Comparison of ENCODE assay signal across 7 cellular contexts in the genomic region with DNA sequence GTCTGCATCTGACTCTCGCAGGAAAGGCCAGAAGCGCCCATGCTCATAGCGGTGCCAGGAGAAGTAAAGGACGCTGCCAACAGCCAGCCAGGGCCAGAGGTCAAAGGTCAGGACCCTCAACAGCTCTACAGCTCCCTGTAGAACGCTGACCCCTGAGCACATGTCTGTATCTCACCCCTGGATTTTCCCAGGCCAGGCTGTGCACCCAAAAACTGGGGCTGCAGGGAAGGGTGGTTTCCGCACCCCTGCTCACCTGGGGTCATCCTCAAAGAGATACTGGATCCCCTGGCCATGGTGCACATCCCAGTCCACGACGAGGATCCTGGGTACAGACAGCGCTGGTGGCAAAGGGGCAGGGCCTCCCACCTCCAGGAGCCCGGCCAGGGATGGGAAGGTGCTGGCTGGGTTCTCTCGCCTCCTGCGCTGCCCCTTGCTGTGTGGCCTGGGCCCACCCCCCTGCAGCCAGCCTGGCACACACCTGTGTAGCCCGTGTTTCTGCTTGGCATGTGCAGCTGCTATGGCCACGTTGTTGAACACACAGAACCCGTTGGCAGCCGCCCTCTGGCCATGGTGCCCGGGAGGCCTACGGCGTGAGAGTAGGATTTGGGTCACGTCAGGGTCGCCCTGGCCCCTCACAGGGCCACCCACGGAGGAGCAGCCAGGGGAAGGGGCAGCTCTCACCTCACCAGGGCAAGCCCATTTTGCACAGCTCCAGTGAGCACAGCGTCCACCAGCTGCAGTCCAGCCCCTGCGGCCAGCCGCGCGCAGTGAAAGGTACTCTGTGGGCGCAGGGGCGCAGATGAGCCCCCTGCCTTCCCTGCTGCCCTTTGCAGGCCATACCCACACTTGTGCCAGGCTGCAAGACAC. TPM values are rescaled to one million over a fixed set of nuclear protein-coding genes. Genes with fewer than 3 reads are reported as not detected.
A peak's percentile ranks its signal among the peaks of the same experiment; 100 is the strongest.
DNase-seq lines count a peak whose midpoint lies in the region; ATAC-seq and TF ChIP-seq lines count a peak whose summit lies in the region.
"Had no signal": no experiment of that assay in that cellular context is flagged by ENCODE, and none has a peak within 500 bp of the region (broad histone marks: within the 10 kb centered on the region; RNA-seq: fewer than 3 reads in every experiment).

No MANE protein-coding gene starts in this region.

- intact Hi-C loops in activated CD4-positive, alpha-beta T cell treated with anti-CD3 and anti-CD28 coated beads, Interleukin-2, amount 10 ng/mL, durations not matched to agents 24 days and 14 days (cut with micrococcal nuclease): loop anchor here (2.0 to 5.0 kb wide), 5 partner anchors 21 to 443 kb away; partner anchors contain the start of genes DENND6B, LMF2, MAPK11 and NCAPH2
- intact Hi-C loops in mammary epithelial cell (cut with micrococcal nuclease) (loop anchor here (5.0 kb wide), 1 partner anchor 188 kb away; no protein-coding TSS in a partner anchor), spleen (cut with DNase I; ENCODE audit: low total_unique reads) (loop anchor here (5.0 to 10.0 kb wide), 2 partner anchors 93 to 245 kb away; partner anchors contain the start of gene PPP6R2)

- TF ChIP-seq CTCF in mammary epithelial cell (conservative IDR thresholded peaks at IDR 0.05 in 1 of 2, IDR thresholded peaks at IDR 0.05 in 1 of 2; ENCODE audit: extremely low read depth in 1 of 2, insufficient read depth in 1 of 2, low read depth in 1 of 2, low read length in 2 of 2) (no peak), spleen (IDR thresholded peaks at IDR 0.05 in 8 of 11, conservative IDR thresholded peaks at IDR 0.05 in 3 of 11) (no peak)

- H2AFZ ChIP-seq in mammary epithelial cell (ENCODE audit: low read depth, low read length): no peak overlapping the region
- H2AFZ ChIP-seq in trophoblast cell (ENCODE audit: insufficient read depth, low read length, poor library complexity): no peak overlapping the region

- H3K4me1 Mint-ChIP-seq in activated CD4-positive, alpha-beta T cell treated with anti-CD3 and anti-CD28 coated beads, Interleukin-2, amount 10 ng/mL, durations not matched to agents 24 days and 14 days: peaks cover 6% of the 10 kb centered on the region

- H3K4me3 ChIP-seq in mammary epithelial cell (replicated peaks in 1 of 3; ENCODE audit: insufficient read depth in 1 of 3, low read depth in 2 of 3, low read length in 3 of 3) (peak overlapping the region in 1 of 3 experiments; percentile 73), spleen (peak overlapping the region in 5 of 8 donors; percentile 70 to 85 (median 83)), trophoblast cell (ENCODE audit: low read depth, low read length) (no peak overlapping the region)

- peaks cover 11% of the 10 kb centered on the region for H3K36me3 Mint-ChIP-seq in activated CD4-positive, alpha-beta T cell treated with anti-CD3 and anti-CD28 coated beads, Interleukin-2, amount 10 ng/mL, durations not matched to agents 24 days and 14 days (ENCODE audit: low read depth)

- dilution Hi-C loops in mammary epithelial cell (cut with HindIII; ENCODE audit: low sequenced_read_pairs): no loop called here

- H3K14ac ChIP-seq in trophoblast cell (ENCODE audit: low read length): no peak overlapping the region

- H3K4me1 ChIP-seq in mammary epithelial cell (ENCODE audit: insufficient read depth, low read length) (peaks cover 35% of the 10 kb centered on the region), spleen (peaks cover 30 to 73% (median 64%) of the 10 kb centered on the region in 6 donors), trophoblast cell (ENCODE audit: control insufficient read depth in 1 of 2, insufficient read depth in 2 of 2, low read length in 2 of 2) (peaks cover 12 to 20% of the 10 kb centered on the region in 2 experiments)

- H2AK5ac ChIP-seq in trophoblast cell (ENCODE audit: low read length): no peak overlapping the region

- no peaks in the 10 kb centered on the region for H3K9me3 Mint-ChIP-seq in activated CD4-positive, alpha-beta T cell treated with anti-CD3 and anti-CD28 coated beads, Interleukin-2, amount 10 ng/mL, durations not matched to agents 24 days and 14 days

- BruUV-seq in mammary epithelial cell (replicated peaks; lab: Mats Ljungman, UMichigan): no TSS peak

- no peak overlapping the region for H4K12ac ChIP-seq in trophoblast cell (ENCODE audit: low read depth, low read length)

- WGBS in mammary epithelial cell (ENCODE audit: low coverage, missing lambda C conversion rate): 96% methylated on average over 12 of the region's 29 CpGs
- 91 to 96% (median 92%) methylated on average over 20 to 29 of the region's 29 CpGs for WGBS in spleen, 5 donors
- no CpG with 5 or more reads among the region's 29 CpGs for WGBS in trophoblast cell (ENCODE audit: extremely low coverage, insufficient coverage, insufficient read length)

- ATAC-seq in GM21515 (IDR thresholded peaks at IDR 0.05; ENCODE audit: unreplicated experiment): no peak

- no peak overlapping the region for H2BK120ac ChIP-seq in trophoblast cell (ENCODE audit: insufficient read depth, low read length, poor library complexity)

- no peak for TF ChIP-seq POLR2A in spleen (IDR thresholded peaks at IDR 0.05)

- H3K27me3 Mint-ChIP-seq in activated CD4-positive, alpha-beta T cell treated with anti-CD3 and anti-CD28 coated beads, Interleukin-2, amount 10 ng/mL, durations not matched to agents 24 days and 14 days: peaks cover 2% of the 10 kb centered on the region

- H3K79me1 ChIP-seq in trophoblast cell (ENCODE audit: low read length): peaks cover 12% of the 10 kb centered on the region

- CTCF ChIA-PET in mammary epithelial cell (lab: Charles Lee; ENCODE audit: low non-redundant PET): no interaction called here

- no peaks in the 10 kb centered on the region for H3K36me3 ChIP-seq in mammary epithelial cell (ENCODE audit: insufficient read depth, low read length)
- H3K36me3 ChIP-seq in spleen: peaks cover 0 to 43% (median 16%) of the 10 kb centered on the region in 6 donors
- H3K36me3 ChIP-seq in trophoblast cell (ENCODE audit: control insufficient read depth in 1 of 2, insufficient read depth in 2 of 2, low read length in 2 of 2): peaks cover 26 to 29% of the 10 kb centered on the region in 2 experiments

- no peaks in the 10 kb centered on the region for H4K20me1 ChIP-seq in mammary epithelial cell (ENCODE audit: insufficient read depth, low read length)

- peaks cover 22% of the 10 kb centered on the region for H3K79me2 ChIP-seq in mammary epithelial cell (ENCODE audit: insufficient read depth, low read length)
- peaks cover 7% of the 10 kb centered on the region for H3K79me2 ChIP-seq in trophoblast cell (ENCODE audit: control insufficient read depth, insufficient read depth, low read length, poor library complexity)

- DNase-seq in activated CD4-positive, alpha-beta T cell treated with anti-CD3 and anti-CD28 coated beads, Interleukin-2, amount 10 ng/mL, durations not matched to agents 24 days and 14 days: no peak
- no peak for DNase-seq in activated CD4-positive, alpha-beta T cell treated with anti-CD3 and anti-CD28 coated beads for 4 hours
- no peak for DNase-seq in mammary epithelial cell
- no peak for DNase-seq in spleen
- DNase-seq in trophoblast cell: no peak
- DNase-seq: NCI-H1694 treated with DMSO at 0.1 percent for 48 hours had no signal

- H3K27ac Mint-ChIP-seq in activated CD4-positive, alpha-beta T cell treated with anti-CD3 and anti-CD28 coated beads, Interleukin-2, amount 10 ng/mL, durations not matched to agents 24 days and 14 days: peak overlapping the region; percentile 37

- no peak overlapping the region for H2BK5ac ChIP-seq in trophoblast cell (ENCODE audit: low read depth, low read length, poor library complexity)

- H3K4me2 ChIP-seq in mammary epithelial cell (ENCODE audit: insufficient read depth, low read depth, low read length): peak overlapping the region; percentile 99
- no peak overlapping the region for H3K4me2 ChIP-seq in trophoblast cell (ENCODE audit: low read length)

- peak overlapping the region; percentile 84 for H3K4me3 Mint-ChIP-seq in activated CD4-positive, alpha-beta T cell treated with anti-CD3 and anti-CD28 coated beads, Interleukin-2, amount 10 ng/mL, durations not matched to agents 24 days and 14 days

- H3K9me3 ChIP-seq in mammary epithelial cell (replicated peaks; ENCODE audit: insufficient read depth, low read length) (no peaks in the 10 kb centered on the region), spleen (no peaks in the 10 kb centered on the region), trophoblast cell (ENCODE audit: insufficient read depth, low read depth, low read length) (peaks cover 3% of the 10 kb centered on the region)

- H4K91ac ChIP-seq in trophoblast cell (ENCODE audit: low read depth, low read length): no peak overlapping the region

- no peak overlapping the region for H3K4ac ChIP-seq in trophoblast cell (ENCODE audit: low read depth, low read length)

- in situ Hi-C loops in mammary epithelial cell (cut with MboI; ENCODE audit: low sequenced_read_pairs in 2 of 2): loop anchor here in 1 of 2 donors (5.0 kb wide), 1 partner anchor 93 kb away; the partner anchor contains the start of gene PPP6R2

- no peak overlapping the region for H3K27ac ChIP-seq in mammary epithelial cell (ENCODE audit: insufficient read depth, low read depth, low read length)
- H3K27ac ChIP-seq in spleen: peak overlapping the region in 4 of 8 donors; percentile 73 to 86 (median 84)
- H3K27ac ChIP-seq in trophoblast cell (ENCODE audit: low read depth, low read length): no peak overlapping the region

- no peak overlapping the region for H2BK12ac ChIP-seq in trophoblast cell (ENCODE audit: low read length)

- H4K8ac ChIP-seq in trophoblast cell (ENCODE audit: low read depth, low read length): no peak overlapping the region

- no peak overlapping the region for H3K23ac ChIP-seq in trophoblast cell (ENCODE audit: low read length)

- H3K27me3 ChIP-seq in mammary epithelial cell (ENCODE audit: insufficient read depth, low read length) (no peaks in the 10 kb centered on the region), spleen (replicated peaks in 1 of 7) (no peaks in the 10 kb centered on the region), trophoblast cell (ENCODE audit: insufficient read depth, low read length) (no peaks in the 10 kb centered on the region)

- H3K18ac ChIP-seq in trophoblast cell (ENCODE audit: low read length): no peak overlapping the region

- H3K9ac ChIP-seq in mammary epithelial cell (ENCODE audit: insufficient read depth, low read length) (no peak overlapping the region), trophoblast cell (ENCODE audit: low read length) (no peak overlapping the region)

RNA-seq across cellular contexts. Expression of gene HDAC10, which starts 1.4 kb away (rescaled TPM):
- 62.2 and 64.6 TPM in 2 replicates for total RNA-seq in activated CD4-positive, alpha-beta T cell treated with anti-CD3 and anti-CD28 coated beads, Interleukin-2, amount 10 ng/mL, durations not matched to agents 24 days and 14 days
- total RNA-seq in mammary epithelial cell: 10 to 100 TPM; 10.7 to 23.6 TPM
- 8.9 TPM for polyA plus RNA-seq in mammary epithelial cell
- polyA minus RNA-seq in mammary epithelial cell: 2.7 TPM
- 100 to 1,000 TPM in 1 of 7 donors, 10 to 100 TPM in 6; 63.6 to 108 (median 70.2) TPM for total RNA-seq in spleen
- 10 to 100 TPM; 25.0 to 69.9 (median 44.7) TPM for polyA plus RNA-seq in spleen
- 16.1 TPM in 2 replicates for polyA plus RNA-seq in trophoblast cell (2013)

RNA-seq across cellular contexts. Expression of gene TUBGCP6, which starts 4.8 kb away (rescaled TPM):
- 51.1 and 51.7 TPM in 2 replicates for total RNA-seq in activated CD4-positive, alpha-beta T cell treated with anti-CD3 and anti-CD28 coated beads, Interleukin-2, amount 10 ng/mL, durations not matched to agents 24 days and 14 days
- total RNA-seq in mammary epithelial cell (10 to 100 TPM; 33.0 to 34.0 TPM), spleen (10 to 100 TPM; 65.2 to 98.0 (median 69.4) TPM)
- polyA plus RNA-seq in mammary epithelial cell (12.3 TPM), spleen (10 to 100 TPM; 36.0 to 70.7 (median 69.2) TPM)
- 18.7 TPM for polyA minus RNA-seq in mammary epithelial cell
- polyA plus RNA-seq in trophoblast cell (2013): 9.8 and 10.1 TPM in 2 replicates

RNA-seq across cellular contexts. Expression of gene MAPK12, which starts 11.9 kb away (rescaled TPM):
- total RNA-seq in activated CD4-positive, alpha-beta T cell treated with anti-CD3 and anti-CD28 coated beads, Interleukin-2, amount 10 ng/mL, durations not matched to agents 24 days and 14 days: 20.1 and 21.5 TPM in 2 replicates
- total RNA-seq in mammary epithelial cell (10 to 100 TPM; 11.1 to 11.5 TPM), spleen (10 to 100 TPM in 2 of 7 donors, 1 to 10 TPM in 5; 3.9 to 11.6 (median 6.4) TPM)
- polyA plus RNA-seq in mammary epithelial cell (5.8 TPM), spleen (10 to 100 TPM in 1 of 3 donors, 1 to 10 TPM in 2; 6.9 to 11.0 (median 9.0) TPM)
- 1.1 TPM for polyA minus RNA-seq in mammary epithelial cell
- polyA plus RNA-seq in trophoblast cell (2013): 2.5 and 2.7 TPM in 2 replicates

RNA-seq across cellular contexts. Expression of gene MAPK11, which starts 20.6 kb away (rescaled TPM):
- total RNA-seq in activated CD4-positive, alpha-beta T cell treated with anti-CD3 and anti-CD28 coated beads, Interleukin-2, amount 10 ng/mL, durations not matched to agents 24 days and 14 days: 27.8 and 29.0 TPM in 2 replicates
- total RNA-seq in mammary epithelial cell (10 to 100 TPM in 1 of 2 donors, 1 to 10 TPM in 1; 9.3 to 10.0 TPM), spleen (10 to 100 TPM in 3 of 7 donors, 1 to 10 TPM in 4; 5.2 to 20.7 (median 9.3) TPM)
- polyA plus RNA-seq in mammary epithelial cell (3.4 TPM), spleen (10 to 100 TPM; 10.7 to 25.3 (median 21.0) TPM)
- polyA minus RNA-seq in mammary epithelial cell: 4.2 TPM
- polyA plus RNA-seq in trophoblast cell (2013): 0.15 and 0.29 TPM in 2 replicates

RNA-seq across cellular contexts. Expression of gene SELENOO, which starts 48.8 kb away (rescaled TPM):
- 24.0 and 25.2 TPM in 2 replicates for total RNA-seq in activated CD4-positive, alpha-beta T cell treated with anti-CD3 and anti-CD28 coated beads, Interleukin-2, amount 10 ng/mL, durations not matched to agents 24 days and 14 days
- total RNA-seq in mammary epithelial cell (10 to 100 TPM; 21.5 to 36.9 TPM), spleen (10 to 100 TPM; 25.4 to 31.7 (median 29.3) TPM)
- polyA plus RNA-seq in mammary epithelial cell (39.7 TPM), spleen (10 to 100 TPM; 26.2 to 70.8 (median 47.0) TPM)
- 12.8 TPM for polyA minus RNA-seq in mammary epithelial cell
- polyA plus RNA-seq in trophoblast cell (2013): 13.6 and 13.8 TPM in 2 replicates
